In the genomic region with DNA sequence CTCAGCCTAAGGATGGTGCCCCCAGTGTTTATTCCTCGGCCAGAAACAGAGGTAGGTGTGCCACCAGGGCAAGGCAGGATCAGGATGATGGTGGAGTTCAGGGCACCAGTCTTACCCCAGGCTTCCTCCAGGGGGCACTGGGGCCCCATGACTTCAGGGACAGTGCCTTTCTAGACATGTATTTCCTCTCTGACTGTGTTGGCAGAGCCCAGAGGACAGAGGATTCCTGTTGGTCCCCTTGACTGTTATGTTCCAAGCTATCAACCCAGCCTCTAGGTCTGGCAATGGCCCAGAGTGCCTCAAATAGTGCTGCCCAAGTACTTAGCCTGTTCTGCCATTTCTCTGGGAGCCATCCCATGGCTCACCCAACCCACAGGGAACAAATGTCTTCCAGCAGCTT, we compare ENCODE assay signal across 8 cellular contexts. TPM values are rescaled to one million over a fixed set of nuclear protein-coding genes. Genes with fewer than 3 reads are reported as not detected.
DNase-seq lines count a peak whose midpoint lies in the region; ATAC-seq, FAIRE-seq and TF ChIP-seq lines count a peak whose summit lies in the region.

No MANE protein-coding gene starts in this region.

- H3K4me3 Mint-ChIP-seq in naive B cell, result peak overlapping the region in 5 of 8 donors; percentile 42 to 88 (median 49)

- H3K4me3 ChIP-seq in BLaER1 (no peak overlapping the region), OCI-LY3 (ENCODE audit: low read length) (no peak overlapping the region)

- H3K4me1 Mint-ChIP-seq in naive B cell, result peaks cover 13 to 36% (median 28%) of the 10 kb centered on the region in 3 donors

- H3K4me2 ChIP-seq in BLaER1 (no peak overlapping the region), OCI-LY3 (ENCODE audit: low read length) (no peak overlapping the region)

- DNase-seq in H54 (ENCODE audit: insufficient read length, low spot score) (peak; percentile 75), activated T-cell treated with anti-CD3 and anti-CD28 coated beads for 1 hour (ENCODE audit: low read depth) (peak; percentile 78), erythroblast (lab: John Stamatoyannopoulos, UW) (peak; percentile 81 to 88), naive B cell (peak; percentile 68)
- DNase-seq in stimulated activated CD8-positive, alpha-beta memory T cell treated with anti-CD3 and anti-CD28 coated beads, Interleukin-7, amount 100 ng/mL, for 48 hours (ENCODE audit: extremely low read depth in 1 of 2, low read depth in 1 of 2), result peak; percentile 64 to 71

- H3K36me3 Mint-ChIP-seq in naive B cell, result no peaks in the 10 kb centered on the region

- no peaks in the 10 kb centered on the region for H3K9me3 Mint-ChIP-seq in naive B cell

- TF ChIP-seq POLR2A in H54 (IDR thresholded peaks at IDR 0.05; ENCODE audit: low read depth, low read length) (no peak), erythroblast (IDR thresholded peaks at IDR 0.05; ENCODE audit: low read length) (no peak)

- no peaks in the 10 kb centered on the region for H3K27me3 Mint-ChIP-seq in naive B cell

- H3K9me3 ChIP-seq in BLaER1, result no peaks in the 10 kb centered on the region
- H3K9me3 ChIP-seq in OCI-LY3 (ENCODE audit: insufficient read depth, low read length), result no peaks in the 10 kb centered on the region

- H3K4me1 ChIP-seq in BLaER1, result peaks cover 31% of the 10 kb centered on the region
- H3K4me1 ChIP-seq in OCI-LY3 (ENCODE audit: low read length), result peaks cover 18% of the 10 kb centered on the region

- ATAC-seq in naive B cell (ENCODE audit: low read depth in 2 of 2) (no peak), GM21526 (IDR thresholded peaks at IDR 0.05; ENCODE audit: low FRiP score, unreplicated experiment) (no peak)

- H2AFZ ChIP-seq in OCI-LY3 (ENCODE audit: low read depth, low read length), result no peak overlapping the region

- H3K36me3 ChIP-seq in BLaER1 (peaks cover 58% of the 10 kb centered on the region), OCI-LY3 (replicated peaks; ENCODE audit: low read depth, low read length) (peaks cover 10% of the 10 kb centered on the region)

- H3K9ac ChIP-seq in BLaER1, result no peak overlapping the region
- H3K9ac ChIP-seq in OCI-LY3 (ENCODE audit: low read length), result no peak overlapping the region

- H3K79me2 ChIP-seq in OCI-LY3 (ENCODE audit: low read length), result peaks cover 10% of the 10 kb centered on the region; the same call in 1 of the 2 replicates

- H3K27ac Mint-ChIP-seq in naive B cell, result peak overlapping the region in 1 of 6 donors; percentile 78

- TF ChIP-seq CTCF in OCI-LY3 (IDR thresholded peaks at IDR 0.05; ENCODE audit: low read depth, low read length), result peak; percentile 93

- H4K20me1 ChIP-seq in BLaER1, result peaks cover 12% of the 10 kb centered on the region
- no peaks in the 10 kb centered on the region for H4K20me1 ChIP-seq in OCI-LY3 (ENCODE audit: insufficient read depth, low read length)

- FAIRE-seq in H54 (lab: Jason Lieb, UNC), result no peak

- no peaks in the 10 kb centered on the region; the same call in 1 of the 2 replicates for H3K27me3 ChIP-seq in BLaER1
- no peaks in the 10 kb centered on the region for H3K27me3 ChIP-seq in OCI-LY3 (ENCODE audit: low read depth, low read length)

- H3K27ac ChIP-seq in BLaER1 (0 out of 2 replicates have a peak overlapping the region, but pooled peaks have one; percentile 18), OCI-LY3 (ENCODE audit: low read length) (no peak overlapping the region)

RNA-seq across cellular contexts. Expression of gene HEMK1, which starts 2.8 kb away (rescaled TPM):
- 10 to 100 TPM; 18.2 to 44.6 (median 32.8) TPM for polyA plus RNA-seq in naive B cell (ENCODE audit: low read depth in 6 of 6)

RNA-seq across cellular contexts. Expression of gene C3orf18, which starts 4.6 kb away (rescaled TPM):
- polyA plus RNA-seq in naive B cell (ENCODE audit: low read depth in 6 of 6), result 10 to 100 TPM in 2 of 6 donors, 1 to 10 TPM in 4; 3.6 to 11.3 (median 6.4) TPM

RNA-seq across cellular contexts. Expression of gene CISH, which starts 39.4 kb away (rescaled TPM):
- 1 to 10 TPM in 1 of 6 donors, under 1 TPM in 3, not detected in 2; 0.34 to 1.3 (median 0.76) TPM for polyA plus RNA-seq in naive B cell (ENCODE audit: low read depth in 6 of 6)

RNA-seq across cellular contexts. Expression of gene MAPKAPK3, which starts 44.8 kb away (rescaled TPM):
- 10 to 100 TPM; 14.6 to 26.8 (median 19.3) TPM for polyA plus RNA-seq in naive B cell (ENCODE audit: low read depth in 6 of 6)
